26 cellular contexts compared by ENCODE assay signal in genomic region chr6:138477913-138478539, GRCh38. TPM values are rescaled to one million over a fixed set of nuclear protein-coding genes. Genes with fewer than 3 reads are reported as not detected.
DNase-seq lines count a peak whose midpoint lies in the region; ATAC-seq, FAIRE-seq and TF ChIP-seq lines count a peak whose summit lies in the region.
"Had no signal": no experiment of that assay in that cellular context is flagged by ENCODE, and none has a peak within 500 bp of the region (broad histone marks: within the 10 kb centered on the region; RNA-seq: fewer than 3 reads in every experiment).

No MANE protein-coding gene starts in this region.

- H3K36me3 ChIP-seq in H1 (ENCODE audit: control insufficient read depth in 2 of 4, insufficient read depth in 4 of 4, low read length in 3 of 4) (no peaks in the 10 kb centered on the region; a peak in 2 of 8 replicates), mucosa of descending colon (ENCODE audit: low read depth) (no peaks in the 10 kb centered on the region), ovary (no peaks in the 10 kb centered on the region)
- H3K36me3 ChIP-seq: heart right ventricle, left lung, pancreas, thoracic aorta had no signal

- H2BK5ac ChIP-seq in H1 (ENCODE audit: low read depth, low read length), result no peak overlapping the region

- intact Hi-C loops in mucosa of descending colon (cut with DNase I, micrococcal nuclease) (no loop called here), ovary (cut with DNase I) (no loop called here)

- H2BK15ac ChIP-seq in H1 (ENCODE audit: low read length), result 0 out of 2 replicates have a peak overlapping the region, but pooled peaks have one; percentile 11

- H3K27me3 ChIP-seq in H1 (replicated peaks in 1 of 4; ENCODE audit: control insufficient read depth in 3 of 4, extremely low read depth in 1 of 4, insufficient read depth in 3 of 4, low read length in 3 of 4) (no peaks in the 10 kb centered on the region), ovary (no peaks in the 10 kb centered on the region)
- H3K27me3 ChIP-seq: heart right ventricle, left lung, pancreas had no signal

- TF ChIP-seq EP300 in H1 (IDR thresholded peaks at IDR 0.05; ENCODE audit: borderline replicate concordance in 1 of 2, low read depth in 2 of 2, low read length in 2 of 2) (no peak), ovary (IDR thresholded peaks at IDR 0.05) (no peak)

- no peak overlapping the region for H2AFZ ChIP-seq in H1 (ENCODE audit: low read length)

- H2BK20ac ChIP-seq in H1 (ENCODE audit: low read length), result no peak overlapping the region

- no peak for TF ChIP-seq RAD21 in H1 (IDR thresholded peaks at IDR 0.05 in 1 of 2, conservative IDR thresholded peaks at IDR 0.05 in 1 of 2; ENCODE audit: low read depth in 2 of 2, low read length in 2 of 2)

- peaks cover 0 to 5% of the 10 kb centered on the region in 2 experiments; a peak in 2 of 4 replicates for H3K79me2 ChIP-seq in H1 (ENCODE audit: control insufficient read depth in 1 of 2, insufficient read depth in 2 of 2, low read length in 2 of 2)

- H3K14ac ChIP-seq in H1 (ENCODE audit: insufficient read length), result no peak overlapping the region

- peak; percentile 33 for DNase-seq in NCI-H146 (lab: John Stamatoyannopoulos, UW)
- no peak for DNase-seq in NCI-H146 treated with DMSO at 0.1 percent for 48 hours (lab: John Stamatoyannopoulos, UW; ENCODE audit: unreplicated experiment)
- DNase-seq in H1 (ENCODE audit: low read depth in 1 of 2, low spot score in 2 of 2), result no peak
- DNase-seq in mucosa of descending colon, result peak in 2 of 3 donors; percentile 44 to 46
- no peak for DNase-seq in KG1 (lab: John Stamatoyannopoulos, UW)
- DNase-seq in ovary, result no peak
- no peak for DNase-seq in COLO668 (lab: John Stamatoyannopoulos, UW; ENCODE audit: unreplicated experiment)
- DNase-seq in amygdala (lab: John Stamatoyannopoulos, UW), result no peak
- DNase-seq: 8988T; CD4-positive, alpha-beta memory T cell; heart right ventricle; left lung; midbrain; natural killer cell; NCI-H1048; NCI-H2029; NCI-H226; pancreas; SK-N-SH; stimulated activated CD4-positive, alpha-beta T cell treated with anti-CD3 and anti-CD28 coated beads, Interleukin-15, amount 100 ng/mL, for 24 hours; stimulated activated naive CD8-positive, alpha-beta T cell treated with anti-CD3 and anti-CD28 coated beads, Interleukin-15, Interleukin-2, amounts not matched to agents 100 U/mL and 50 U/mL, for 24 hours had no signal

- H3K9ac ChIP-seq in H1 (replicated peaks in 1 of 4; ENCODE audit: extremely low read depth in 1 of 4, low read depth in 3 of 4, low read length in 3 of 4), result no peak overlapping the region
- H3K9ac ChIP-seq: SK-N-SH had no signal

- H3K18ac ChIP-seq in H1 (ENCODE audit: extremely low read depth, low read length), result no peak overlapping the region

- 96% methylated on average over 3 of the region's 4 CpGs; no CpG with 5 or more reads in 1 of the 2 experiments for WGBS in H1 (ENCODE audit: extremely low coverage in 1 of 2, insufficient coverage in 1 of 2, insufficient read length in 1 of 2, insufficient replicate concordance in 2 of 2, low coverage in 1 of 2, low lambda C conversion rate in 2 of 2, missing lambda C conversion rate in 1 of 2), 2 experiments
- WGBS in ovary, 3 donors, result 86 to 94% (median 93%) methylated on average over 4 of the region's 4 CpGs

- TF ChIP-seq POLR2A in H1 (IDR thresholded peaks at IDR 0.05; ENCODE audit: control extremely low read depth in 1 of 2, low read depth in 2 of 2, low read length in 2 of 2) (no peak), ovary (IDR thresholded peaks at IDR 0.05) (no peak)

- FAIRE-seq in H1 (lab: Jason Lieb, UNC), result no peak
- FAIRE-seq: G401.6, HTR-8/SVneo, pancreas had no signal

- no peaks in the 10 kb centered on the region for H4K20me1 ChIP-seq in H1 (replicated peaks in 1 of 2; ENCODE audit: control insufficient read depth in 1 of 2, insufficient read depth in 2 of 2, low read length in 2 of 2)

- H3K4me3 ChIP-seq in H1 (ENCODE audit: extremely low read depth in 1 of 4, insufficient read depth in 2 of 4, low read depth in 3 of 4, low read length in 4 of 4) (no peak overlapping the region), mucosa of descending colon (no peak overlapping the region), ovary (no peak overlapping the region)
- H3K4me3 ChIP-seq: heart right ventricle, left lung, pancreas, thoracic aorta had no signal

- no peak overlapping the region for H3K4me2 ChIP-seq in H1 (ENCODE audit: insufficient read depth in 1 of 2, low read depth in 2 of 2, low read length in 2 of 2)
- H3K4me2 ChIP-seq: SK-N-SH had no signal

- no peak overlapping the region for H4K91ac ChIP-seq in H1 (replicated peaks; ENCODE audit: insufficient read length, low read length)

- no peaks in the 10 kb centered on the region for H3K23me2 ChIP-seq in H1 (ENCODE audit: low read depth, low read length)

- H3K79me1 ChIP-seq in H1 (ENCODE audit: low read depth, low read length), result no peaks in the 10 kb centered on the region

- H3K9me3 ChIP-seq in H1 (ENCODE audit: insufficient read depth in 2 of 2, low read depth in 1 of 2, low read length in 1 of 2) (no peaks in the 10 kb centered on the region), mucosa of descending colon (no peaks in the 10 kb centered on the region), ovary (no peaks in the 10 kb centered on the region)
- H3K9me3 ChIP-seq: heart right ventricle, left lung, pancreas, SK-N-SH, thoracic aorta had no signal

- no peak overlapping the region for H4K8ac ChIP-seq in H1 (ENCODE audit: extremely low read depth, insufficient read depth, low read length)

- H2AK5ac ChIP-seq in H1 (ENCODE audit: low read depth, low read length), result no peak overlapping the region

- TF ChIP-seq CTCF in H1 (IDR thresholded peaks at IDR 0.05; ENCODE audit: control extremely low read depth in 1 of 3, insufficient read depth in 1 of 3, low read depth in 1 of 3, low read length in 3 of 3), result no peak
- TF ChIP-seq CTCF in mucosa of descending colon (IDR thresholded peaks at IDR 0.05), result no peak
- no peak for TF ChIP-seq CTCF in ovary (IDR thresholded peaks at IDR 0.05)

- H2BK12ac ChIP-seq in H1 (ENCODE audit: low read depth, low read length), result no peak overlapping the region

- no peak overlapping the region for H4K5ac ChIP-seq in H1 (ENCODE audit: insufficient read length, low read depth, low read length)

- ATAC-seq in mucosa of descending colon, result peak; percentile 92
- ATAC-seq: heart right ventricle; left lung; natural killer cell; sciatic nerve; stimulated activated naive CD8-positive, alpha-beta T cell treated with anti-CD3 and anti-CD28 coated beads, Interleukin-15, Interleukin-2, amounts not matched to agents 100 U/mL and 50 U/mL, for 24 hours had no signal

- H3K27ac ChIP-seq in H1 (ENCODE audit: low read depth, low read length) (no peak overlapping the region), ovary (no peak overlapping the region)
- H3K27ac ChIP-seq: heart right ventricle, left lung, RWPE1, thoracic aorta had no signal

- no peak overlapping the region for H3K56ac ChIP-seq in H1 (replicated peaks; ENCODE audit: insufficient read length, low read depth, low read length)

- no peak overlapping the region for H2BK120ac ChIP-seq in H1 (replicated peaks; ENCODE audit: low read depth, low read length)

- CTCF ChIA-PET in H1 (lab: Charles Lee; ENCODE audit: partially characterized antibody), result interaction anchor here (1.2 to 2.0 kb wide), 3 partner anchors 10 to 50 kb away, joined by 3 to 5 read pairs (median 3); no protein-coding TSS in a partner anchor

- no peak overlapping the region for H3K23ac ChIP-seq in H1 (ENCODE audit: insufficient read length)

- H3K4ac ChIP-seq in H1 (replicated peaks; ENCODE audit: insufficient read length, low read depth, low read length), result no peak overlapping the region

- H3K4me1 ChIP-seq in H1 (replicated peaks in 1 of 4; ENCODE audit: control insufficient read depth in 3 of 4, insufficient read depth in 4 of 4, low read length in 3 of 4) (peaks cover 3 to 8% (median 3%) of the 10 kb centered on the region in 4 experiments; a peak in 6 of 7 replicates), mucosa of descending colon (ENCODE audit: low read depth) (peaks cover 3% of the 10 kb centered on the region), ovary (ENCODE audit: insufficient read depth) (no peaks in the 10 kb centered on the region)
- H3K4me1 ChIP-seq: left lung had no signal

- POLR2A ChIA-PET in H1 (lab: Charles Lee; ENCODE audit: partially characterized antibody), result no interaction called here

TF ChIP-seq in H1, 55 proteins besides CTCF, POLR2A, EP300 and RAD21 (continues in another document):
- no peak for TF ChIP-seq SP2 (IDR thresholded peaks at IDR 0.05; ENCODE audit: low read length)
- TF ChIP-seq ZNF274 (IDR thresholded peaks at IDR 0.05; ENCODE audit: borderline replicate concordance, extremely low read depth, low read length), result no peak
- no peak for TF ChIP-seq MAFK (IDR thresholded peaks at IDR 0.05; ENCODE audit: low read depth, low read length)
- no peak for TF ChIP-seq RXRA (IDR thresholded peaks at IDR 0.05; ENCODE audit: insufficient read depth, low read depth, low read length)
- TF ChIP-seq CEBPB (IDR thresholded peaks at IDR 0.05; ENCODE audit: low read depth, low read length), result no peak
- TF ChIP-seq TEAD4 (IDR thresholded peaks at IDR 0.05; ENCODE audit: low read depth, low read length), result no peak
- no peak for TF ChIP-seq SP1 (IDR thresholded peaks at IDR 0.05; ENCODE audit: low read depth, low read length)
- no peak for TF ChIP-seq SUZ12 (IDR thresholded peaks at IDR 0.05; ENCODE audit: low read length)
- no peak for TF ChIP-seq RNF2 (IDR thresholded peaks at IDR 0.05; ENCODE audit: borderline replicate concordance, low read depth, low read length, missing control alignments, poor library complexity, severe bottlenecking)
- TF ChIP-seq EZH2 (IDR thresholded peaks at IDR 0.05; ENCODE audit: low read depth, low read length, severe bottlenecking), result no peak
- no peak for TF ChIP-seq CBX5 (IDR thresholded peaks at IDR 0.05; ENCODE audit: low read depth, low read length)
- no peak for TF ChIP-seq CHD1 (IDR thresholded peaks at IDR 0.05; ENCODE audit: low read depth, low read length)
- TF ChIP-seq CBX8 (IDR thresholded peaks at IDR 0.05; ENCODE audit: borderline replicate concordance, low read depth, low read length), result no peak
- no peak for TF ChIP-seq POU5F1 (IDR thresholded peaks at IDR 0.05; ENCODE audit: low read depth, low read length)

RNA-seq across cellular contexts. Expression of gene NHSL1, which starts 21.3 kb away (rescaled TPM):
- 27.2 and 32.4 TPM in 2 replicates for total RNA-seq in H1 (2021; fragmentation: NEBNext Ultra II Directional; extraction: Animal tissue kit (Norgen Biotek cat#: 25700))
- polyA plus RNA-seq in H1 (2011; rRNA removed) (7.2 and 12.5 TPM in 2 replicates), ovary (1 to 10 TPM in 1 of 2 donors, under 1 TPM in 1; 0.84 to 5.8 TPM)
- polyA plus RNA-seq in H1 (2011; cell fraction: cytosol; rRNA removed), result 6.4 TPM
- 23.6 TPM for polyA plus RNA-seq in H1 (2011; cell fraction: nucleus; rRNA removed)
- 12.8 to 15.6 TPM (median 13.8 TPM) in 4 replicates for polyA plus RNA-seq in H1 (2012, experiment 1 of 2)
- polyA plus RNA-seq in H1 (2012, experiment 2 of 2), result 6.8 TPM
- 17.0 TPM for polyA plus RNA-seq in H1 (2013, experiment 1 of 2)
- 16.4 TPM for polyA plus RNA-seq in H1 (2013, experiment 2 of 2)
- 50.6 and 61.0 TPM in 2 replicates for polyA minus RNA-seq in H1 (2011; rRNA and poly(A)+ RNA removed)
- polyA minus RNA-seq in H1 (2011; cell fraction: cytosol; rRNA and poly(A)+ RNA removed), result 24.7 TPM
- polyA minus RNA-seq in H1 (2011; cell fraction: nucleus; rRNA and poly(A)+ RNA removed), result 58.6 TPM
- total RNA-seq in mucosa of descending colon (100 to 1,000 TPM in 2 of 3 donors, 10 to 100 TPM in 1; 53.1 to 155 (median 107) TPM), ovary (1 to 10 TPM; 1.0 to 7.1 (median 2.6) TPM)
- polyA plus RNA-seq: CD4-positive, alpha-beta memory T cell had no signal

Comparison
In these comparisons a context has a peak if more than half of its experiments do, and no peak if none do; other contexts are left out.
1. DNase-seq: peak in NCI-H146 (single experiment) and mucosa of descending colon (2 of 3); none in NCI-H146 treated with DMSO at 0.1 percent for 48 hours (single experiment), H1 (0 of 2), KG1 (single experiment), ovary (0 of 5), COLO668 (single experiment) and amygdala (0 of 56).